Comparison of ENCODE assay signal across 8 cellular contexts in genomic region chr3:194689493-194689901, GRCh38. TPM values are rescaled to one million over a fixed set of nuclear protein-coding genes. Genes with fewer than 3 reads are reported as not detected.
DNase-seq lines count a peak whose midpoint lies in the region; ATAC-seq and TF ChIP-seq lines count a peak whose summit lies in the region.

No MANE protein-coding gene starts in this region.

- H3K9me3 Mint-ChIP-seq in activated CD8-positive, alpha-beta memory T cell treated with anti-CD3 and anti-CD28 coated beads, Interleukin-2, amount 10 ng/mL, durations not matched to agents 7 days and 5 days (ENCODE audit: low read depth): no peaks in the 10 kb centered on the region
- no peaks in the 10 kb centered on the region for H3K9me3 Mint-ChIP-seq in stimulated activated naive CD8-positive, alpha-beta T cell treated with anti-CD3 and anti-CD28 coated beads, Interleukin-15, amount 100 ng/mL, for 72 hours

- TF ChIP-seq POLR2A in Peyer's patch (IDR thresholded peaks at IDR 0.05): no peak

- peaks cover 39% of the 10 kb centered on the region for H3K4me1 Mint-ChIP-seq in activated CD8-positive, alpha-beta memory T cell treated with anti-CD3 and anti-CD28 coated beads, Interleukin-2, amount 10 ng/mL, durations not matched to agents 7 days and 5 days
- peaks cover 61% of the 10 kb centered on the region for H3K4me1 Mint-ChIP-seq in stimulated activated naive CD8-positive, alpha-beta T cell treated with anti-CD3 and anti-CD28 coated beads, Interleukin-15, amount 100 ng/mL, for 72 hours

- no peak overlapping the region for H3K4me3 Mint-ChIP-seq in activated CD8-positive, alpha-beta memory T cell treated with anti-CD3 and anti-CD28 coated beads, Interleukin-2, amount 10 ng/mL, durations not matched to agents 7 days and 5 days
- peak overlapping the region; percentile 88 to 93 for H3K4me3 Mint-ChIP-seq in stimulated activated naive CD8-positive, alpha-beta T cell treated with anti-CD3 and anti-CD28 coated beads, Interleukin-15, amount 100 ng/mL, for 72 hours

- no peak overlapping the region for H3K27ac Mint-ChIP-seq in activated CD8-positive, alpha-beta memory T cell treated with anti-CD3 and anti-CD28 coated beads, Interleukin-2, amount 10 ng/mL, durations not matched to agents 7 days and 5 days
- H3K27ac Mint-ChIP-seq in stimulated activated naive CD8-positive, alpha-beta T cell treated with anti-CD3 and anti-CD28 coated beads, Interleukin-15, amount 100 ng/mL, for 72 hours: no peak overlapping the region

- H3K27ac ChIP-seq in Peyer's patch (peak overlapping the region in 3 of 4 donors; percentile 55 to 97 (median 59)), colonic mucosa (no peak overlapping the region)

- H3K9me3 ChIP-seq in Peyer's patch (no peaks in the 10 kb centered on the region), colonic mucosa (no peaks in the 10 kb centered on the region)

- H3K27me3 ChIP-seq in Peyer's patch (no peaks in the 10 kb centered on the region), colonic mucosa (no peaks in the 10 kb centered on the region)

- H3K27me3 Mint-ChIP-seq in activated CD8-positive, alpha-beta memory T cell treated with anti-CD3 and anti-CD28 coated beads, Interleukin-2, amount 10 ng/mL, durations not matched to agents 7 days and 5 days: peaks cover 40% of the 10 kb centered on the region
- peaks cover 51% of the 10 kb centered on the region for H3K27me3 Mint-ChIP-seq in stimulated activated naive CD8-positive, alpha-beta T cell treated with anti-CD3 and anti-CD28 coated beads, Interleukin-15, amount 100 ng/mL, for 72 hours

- H3K36me3 Mint-ChIP-seq in activated CD8-positive, alpha-beta memory T cell treated with anti-CD3 and anti-CD28 coated beads, Interleukin-2, amount 10 ng/mL, durations not matched to agents 7 days and 5 days: no peaks in the 10 kb centered on the region

- ATAC-seq in activated CD8-positive, alpha-beta memory T cell treated with anti-CD3 and anti-CD28 coated beads, Interleukin-2, amount 10 ng/mL, durations not matched to agents 7 days and 5 days: no peak
- no peak for ATAC-seq in stimulated activated naive CD8-positive, alpha-beta T cell treated with anti-CD3 and anti-CD28 coated beads, Interleukin-15, amount 100 ng/mL, for 72 hours

- TF ChIP-seq CTCF in Peyer's patch (IDR thresholded peaks at IDR 0.05) (no peak), foreskin fibroblast (IDR thresholded peaks at IDR 0.05; ENCODE audit: low read depth, low read length) (no peak), colonic mucosa (IDR thresholded peaks at IDR 0.05) (no peak)

- H3K4me3 ChIP-seq in Peyer's patch (no peak overlapping the region), foreskin fibroblast (ENCODE audit: low read depth in 1 of 2, low read length in 2 of 2) (peak overlapping the region; percentile 74 to 90), colonic mucosa (no peak overlapping the region)

- no peak overlapping the region for H3K9ac ChIP-seq in colonic mucosa (ENCODE audit: low read depth in 2 of 2, low read length in 2 of 2)

- H3K36me3 ChIP-seq in Peyer's patch: no peaks in the 10 kb centered on the region
- no peaks in the 10 kb centered on the region for H3K36me3 ChIP-seq in colonic mucosa

- peak; percentile 33 for DNase-seq in activated CD8-positive, alpha-beta memory T cell treated with anti-CD3 and anti-CD28 coated beads, Interleukin-2, amount 10 ng/mL, durations not matched to agents 7 days and 5 days
- no peak for DNase-seq in activated CD8-positive, alpha-beta memory T cell treated with anti-CD3 and anti-CD28 coated beads for 24 hours
- DNase-seq in Peyer's patch (peak in 2 of 3 donors; percentile 50 to 56), foreskin fibroblast (peak; percentile 77 to 90), colonic mucosa (no peak), NCI-H226 (no peak), NCI-H187 treated with DMSO at 0.1 percent for 48 hours (lab: John Stamatoyannopoulos, UW) (no peak)
- DNase-seq in stimulated activated naive CD8-positive, alpha-beta T cell treated with anti-CD3 and anti-CD28 coated beads, Interleukin-15, amount 100 ng/mL, for 72 hours: no peak

- H3K4me1 ChIP-seq in Peyer's patch (peaks cover 0 to 40% (median 18%) of the 10 kb centered on the region in 4 donors), colonic mucosa (peaks cover 14% of the 10 kb centered on the region)

- intact Hi-C loops in colonic mucosa (cut with DNase I): loop anchor here (5.0 kb wide), 1 partner anchor 418 kb away; no protein-coding TSS in a partner anchor

- CTCF ChIA-PET in activated CD8-positive, alpha-beta memory T cell treated with anti-CD3 and anti-CD28 coated beads, Interleukin-2, amount 10 ng/mL, durations not matched to agents 7 days and 5 days (lab: Charles Lee): no interaction called here

RNA-seq across cellular contexts. Expression of gene FAM43A, which starts 3.8 kb away (rescaled TPM):
- total RNA-seq in activated CD8-positive, alpha-beta memory T cell treated with anti-CD3 and anti-CD28 coated beads, Interleukin-2, amount 10 ng/mL, durations not matched to agents 7 days and 5 days: 10 to 100 TPM in 1 of 2 experiments, 1 to 10 TPM in 1; 1.6 to 10.0 TPM
- total RNA-seq in Peyer's patch: 10 to 100 TPM in 1 of 4 donors, 1 to 10 TPM in 3; 4.1 to 27.5 (median 8.9) TPM
- 10 to 100 TPM in 1 of 2 donors, 1 to 10 TPM in 1; 7.2 to 10.2 TPM for total RNA-seq in colonic mucosa

RNA-seq across cellular contexts. Expression of gene LSG1, which starts 17.5 kb away (rescaled TPM):
- 10 to 100 TPM; 42.8 to 58.7 TPM for total RNA-seq in activated CD8-positive, alpha-beta memory T cell treated with anti-CD3 and anti-CD28 coated beads, Interleukin-2, amount 10 ng/mL, durations not matched to agents 7 days and 5 days
- total RNA-seq in Peyer's patch (100 to 1,000 TPM in 1 of 4 donors, 10 to 100 TPM in 3; 42.9 to 120 (median 81.9) TPM), colonic mucosa (10 to 100 TPM; 19.0 to 34.8 TPM)

RNA-seq across cellular contexts. Expression of gene TMEM44, which starts 56.3 kb away (rescaled TPM):
- total RNA-seq in activated CD8-positive, alpha-beta memory T cell treated with anti-CD3 and anti-CD28 coated beads, Interleukin-2, amount 10 ng/mL, durations not matched to agents 7 days and 5 days: 10 to 100 TPM; 15.3 to 15.9 TPM
- total RNA-seq in Peyer's patch (10 to 100 TPM in 3 of 4 donors, 1 to 10 TPM in 1; 7.7 to 51.2 (median 23.5) TPM), colonic mucosa (10 to 100 TPM; 40.1 to 43.2 TPM)

Comparison
In these comparisons a context has a peak if more than half of its experiments do, and no peak if none do; other contexts are left out.
1. DNase-seq: peak in activated CD8-positive, alpha-beta memory T cell treated with anti-CD3 and anti-CD28 coated beads, Interleukin-2, amount 10 ng/mL, durations not matched to agents 7 days and 5 days (single experiment), Peyer's patch (2 of 3) and foreskin fibroblast (2 of 2); none in activated CD8-positive, alpha-beta memory T cell treated with anti-CD3 and anti-CD28 coated beads for 24 hours (single experiment), stimulated activated naive CD8-positive, alpha-beta T cell treated with anti-CD3 and anti-CD28 coated beads, Interleukin-15, amount 100 ng/mL, for 72 hours (0 of 2), colonic mucosa (single experiment), NCI-H226 (single experiment) and NCI-H187 treated with DMSO at 0.1 percent for 48 hours (single experiment).
2. H3K4me3 ChIP-seq: peak in foreskin fibroblast (2 of 2); none in Peyer's patch (0 of 4) and colonic mucosa (single experiment).